Comparison of ENCODE assay signal across 20 cellular contexts in genomic region chr1:65279092-65279448, GRCh38. TPM values are rescaled to one million over a fixed set of nuclear protein-coding genes. Genes with fewer than 3 reads are reported as not detected.
DNase-seq lines count a peak whose midpoint lies in the region; ATAC-seq and TF ChIP-seq lines count a peak whose summit lies in the region.
"Had no signal": no experiment of that assay in that cellular context is flagged by ENCODE, and none has a peak within 500 bp of the region (broad histone marks: within the 10 kb centered on the region; RNA-seq: fewer than 3 reads in every experiment).

No MANE protein-coding gene starts in this region.

- peak overlapping the region; percentile 1 for H3K4me3 Mint-ChIP-seq in mesothelial cell of epicardium
- no peak overlapping the region for H3K4me3 Mint-ChIP-seq in stimulated activated memory B cell treated with anti-CD40 and anti-IgM and Interleukin-4, amounts not matched to agents 10 μg/mL and 1 μg/mL and 100 μg/mL, for 72 hours
- H3K4me3 Mint-ChIP-seq: activated CD8-positive, alpha-beta memory T cell treated with anti-CD3 and anti-CD28 coated beads, Interleukin-2, amount 10 ng/mL, durations not matched to agents 7 days and 5 days; CD4-positive, alpha-beta memory T cell; effector memory CD8-positive, alpha-beta T cell; naive B cell had no signal

- no peak for ATAC-seq in SK-N-SH treated with all-trans-retinoic acid at 6 μM for 48 hours
- ATAC-seq in PC-3, result no peak
- ATAC-seq in stimulated activated memory B cell treated with anti-CD40 and anti-IgM and Interleukin-4, amounts not matched to agents 10 μg/mL and 1 μg/mL and 100 μg/mL, for 72 hours, result no peak
- ATAC-seq: activated CD8-positive, alpha-beta memory T cell treated with anti-CD3 and anti-CD28 coated beads, Interleukin-2, amount 10 ng/mL, durations not matched to agents 7 days and 5 days; effector memory CD8-positive, alpha-beta T cell; lower lobe of right lung; Panc1 had no signal

- H3K36me3 Mint-ChIP-seq in mesothelial cell of epicardium, result peaks cover 6% of the 10 kb centered on the region
- no peaks in the 10 kb centered on the region for H3K36me3 Mint-ChIP-seq in stimulated activated memory B cell treated with anti-CD40 and anti-IgM and Interleukin-4, amounts not matched to agents 10 μg/mL and 1 μg/mL and 100 μg/mL, for 72 hours
- H3K36me3 Mint-ChIP-seq: activated CD8-positive, alpha-beta memory T cell treated with anti-CD3 and anti-CD28 coated beads, Interleukin-2, amount 10 ng/mL, durations not matched to agents 7 days and 5 days; CD4-positive, alpha-beta memory T cell; naive B cell had no signal

- no peak overlapping the region for H3K27ac ChIP-seq in HEK293 (ENCODE audit: extremely low read depth, low read depth, low read length)
- H3K27ac ChIP-seq in left ventricle myocardium inferior (replicated peaks), result peak overlapping the region; percentile 65
- no peak overlapping the region for H3K27ac ChIP-seq in PC-3 (ENCODE audit: low read length)
- H3K27ac ChIP-seq: lower lobe of right lung had no signal

- H3K9me2 ChIP-seq in PC-3 (replicated peaks; ENCODE audit: low read length), result no peaks in the 10 kb centered on the region

- DNase-seq in left ventricle myocardium inferior, result no peak
- no peak for DNase-seq in mesothelial cell of epicardium (ENCODE audit: low spot score in 2 of 2, unreplicated experiment in 2 of 2)
- no peak for DNase-seq in CD1c-positive myeloid dendritic cell (ENCODE audit: extremely low spot score)
- DNase-seq in PC-3, result no peak
- no peak for DNase-seq in cerebellar nuclear complex (lab: John Stamatoyannopoulos, UW)
- DNase-seq: activated CD8-positive, alpha-beta memory T cell treated with anti-CD3 and anti-CD28 coated beads, Interleukin-2, amount 10 ng/mL, durations not matched to agents 7 days and 5 days; CD4-positive, alpha-beta memory T cell; central memory CD4-positive, alpha-beta T cell; effector memory CD8-positive, alpha-beta T cell; GOT3; KBM-7; lower lobe of right lung; naive B cell; NCI-H526 treated with DMSO at 0.1 percent for 48 hours; stimulated activated CD4-positive, alpha-beta T cell treated with anti-CD3 and anti-CD28 coated beads, Interleukin-2, amount 100 ng/mL, for 48 hours had no signal

- no peak overlapping the region for H3K9ac ChIP-seq in PC-3 (ENCODE audit: low read length)

- H3K27me3 Mint-ChIP-seq in mesothelial cell of epicardium (ENCODE audit: low read depth), result no peaks in the 10 kb centered on the region
- H3K27me3 Mint-ChIP-seq in stimulated activated memory B cell treated with anti-CD40 and anti-IgM and Interleukin-4, amounts not matched to agents 10 μg/mL and 1 μg/mL and 100 μg/mL, for 72 hours, result peaks cover 61% of the 10 kb centered on the region

- BruUV-seq in PC-3 (replicated peaks; lab: Mats Ljungman, UMichigan), result no TSS peak

- no peaks in the 10 kb centered on the region for H3K27me3 ChIP-seq in left ventricle myocardium inferior (ENCODE audit: low read depth)
- no peaks in the 10 kb centered on the region for H3K27me3 ChIP-seq in PC-3 (ENCODE audit: low read length)

- intact Hi-C loops in left ventricle myocardium inferior (cut with micrococcal nuclease) (no loop called here), PC-3 (cut with micrococcal nuclease) (no loop called here)

- H3K4me1 ChIP-seq in HEK293 (ENCODE audit: control insufficient read depth, insufficient read depth, low read length) (no peaks in the 10 kb centered on the region), left ventricle myocardium inferior (peaks cover 29% of the 10 kb centered on the region), PC-3 (ENCODE audit: insufficient read depth, low read length) (peaks cover 9% of the 10 kb centered on the region; the same call in 1 of the 2 replicates)
- H3K4me1 ChIP-seq: lower lobe of right lung had no signal

- TF ChIP-seq CTCF in HEK293 (tag by site-specific recombination; IDR thresholded peaks at IDR 0.05) (no peak), left ventricle myocardium inferior (IDR thresholded peaks at IDR 0.05; ENCODE audit: borderline replicate concordance) (no peak), mesothelial cell of epicardium (IDR thresholded peaks at IDR 0.05; ENCODE audit: unreplicated experiment) (no peak), PC-3 (conservative IDR thresholded peaks at IDR 0.05; ENCODE audit: low read depth, low read length) (no peak)

- no peaks in the 10 kb centered on the region for H4K20me1 ChIP-seq in PC-3 (ENCODE audit: low read length)

- H3K27ac Mint-ChIP-seq in mesothelial cell of epicardium, result peak overlapping the region; percentile 19
- no peak overlapping the region for H3K27ac Mint-ChIP-seq in stimulated activated memory B cell treated with anti-CD40 and anti-IgM and Interleukin-4, amounts not matched to agents 10 μg/mL and 1 μg/mL and 100 μg/mL, for 72 hours
- H3K27ac Mint-ChIP-seq: activated CD8-positive, alpha-beta memory T cell treated with anti-CD3 and anti-CD28 coated beads, Interleukin-2, amount 10 ng/mL, durations not matched to agents 7 days and 5 days; activated T-helper 2 cell treated with anti-CD3 and anti-CD28 coated beads, Interferon-gamma antibody, Interleukin-2, Interleukin-4, amounts not matched to agents 10 μg/mL and 5 μg/mL and 100 μg/mL, durations not matched to agents 14 hours and 24 hours and 36 hours; CD4-positive, alpha-beta memory T cell; effector memory CD8-positive, alpha-beta T cell had no signal

- H3K9me3 Mint-ChIP-seq in mesothelial cell of epicardium, result no peaks in the 10 kb centered on the region
- no peaks in the 10 kb centered on the region for H3K9me3 Mint-ChIP-seq in stimulated activated memory B cell treated with anti-CD40 and anti-IgM and Interleukin-4, amounts not matched to agents 10 μg/mL and 1 μg/mL and 100 μg/mL, for 72 hours
- H3K9me3 Mint-ChIP-seq: activated T-helper 2 cell treated with anti-CD3 and anti-CD28 coated beads, Interferon-gamma antibody, Interleukin-2, Interleukin-4, amounts not matched to agents 10 μg/mL and 5 μg/mL and 100 μg/mL, durations not matched to agents 14 hours and 24 hours and 36 hours; CD4-positive, alpha-beta memory T cell; effector memory CD8-positive, alpha-beta T cell; naive B cell had no signal

- H3K36me3 ChIP-seq in HEK293 (ENCODE audit: control insufficient read depth in 2 of 2, insufficient read depth in 1 of 2, low read length in 2 of 2), result no peaks in the 10 kb centered on the region
- no peaks in the 10 kb centered on the region for H3K36me3 ChIP-seq in left ventricle myocardium inferior
- no peaks in the 10 kb centered on the region for H3K36me3 ChIP-seq in PC-3 (ENCODE audit: low read depth, low read length)
- H3K36me3 ChIP-seq: lower lobe of right lung had no signal

- H3K4me2 ChIP-seq in PC-3 (ENCODE audit: low read length), result no peak overlapping the region

- no peak overlapping the region for H2AFZ ChIP-seq in PC-3 (ENCODE audit: low read length)

- POLR2A ChIA-PET in HEK293 (lab: Yijun Ruan, JAX), result interaction anchor here (2.2 kb wide), 1 partner anchor 25 kb away, joined by 6 read pairs; no protein-coding TSS in a partner anchor
- POLR2A ChIA-PET in PC-3 (lab: Charles Lee; ENCODE audit: unreplicated experiment), result interaction anchor here (0.6 kb wide), 1 partner anchor 16 kb away, joined by 4 read pairs; no protein-coding TSS in a partner anchor

- peaks cover 35% of the 10 kb centered on the region for H3K4me1 Mint-ChIP-seq in mesothelial cell of epicardium
- no peaks in the 10 kb centered on the region for H3K4me1 Mint-ChIP-seq in stimulated activated memory B cell treated with anti-CD40 and anti-IgM and Interleukin-4, amounts not matched to agents 10 μg/mL and 1 μg/mL and 100 μg/mL, for 72 hours
- H3K4me1 Mint-ChIP-seq: activated CD8-positive, alpha-beta memory T cell treated with anti-CD3 and anti-CD28 coated beads, Interleukin-2, amount 10 ng/mL, durations not matched to agents 7 days and 5 days; CD4-positive, alpha-beta memory T cell; naive B cell had no signal

- CTCF ChIA-PET in HEK293 (lab: Yijun Ruan, JAX) (interaction anchor here (0.8 kb wide), 1 partner anchor 63 kb away, joined by 3 read pairs; no protein-coding TSS in a partner anchor), PC-3 (lab: Charles Lee) (no interaction called here)

- no peaks in the 10 kb centered on the region for H3F3A ChIP-seq in PC-3 (ENCODE audit: low read length, unreplicated experiment)

- H3K9me3 ChIP-seq in HEK293 (ENCODE audit: control insufficient read depth, insufficient read depth, low read depth, low read length), result no peaks in the 10 kb centered on the region
- no peaks in the 10 kb centered on the region for H3K9me3 ChIP-seq in left ventricle myocardium inferior (replicated peaks)
- H3K9me3 ChIP-seq in PC-3 (ENCODE audit: low read length), result no peaks in the 10 kb centered on the region
- H3K9me3 ChIP-seq: lower lobe of right lung had no signal

- no peaks in the 10 kb centered on the region for H3K79me2 ChIP-seq in PC-3 (ENCODE audit: low read length)

- H3K4me3 ChIP-seq in HEK293 (ENCODE audit: low read depth, low read length) (no peak overlapping the region), left ventricle myocardium inferior (peak overlapping the region; percentile 39), PC-3 (ENCODE audit: low read length) (no peak overlapping the region)
- H3K4me3 ChIP-seq: lower lobe of right lung had no signal

TF ChIP-seq in HEK293, 187 proteins besides CTCF, POLR2A, EP300 and RAD21 (continues in another document):
- TF ChIP-seq ZFP3 (tag by site-specific recombination; IDR thresholded peaks at IDR 0.05; ENCODE audit: low read depth) (no peak), MZF1 (tag by site-specific recombination; IDR thresholded peaks at IDR 0.05; ENCODE audit: borderline replicate concordance) (no peak), ZNF768 (tag by site-specific recombination; IDR thresholded peaks at IDR 0.05) (no peak), ZSCAN30 (tag by site-specific recombination; IDR thresholded peaks at IDR 0.05) (no peak), ZIC2 (tag by site-specific recombination; IDR thresholded peaks at IDR 0.05) (peak; percentile 80), ZNF701 (tag by site-specific recombination; IDR thresholded peaks at IDR 0.05) (no peak), ZNF549 (tag by site-specific recombination; IDR thresholded peaks at IDR 0.05) (no peak), ZNF292 (tag by site-specific recombination; IDR thresholded peaks at IDR 0.05; ENCODE audit: borderline replicate concordance, low read depth) (no peak)

TF ChIP-seq in SK-N-SH treated with all-trans-retinoic acid at 6 μM for 48 hours, 23 proteins besides CTCF, POLR2A, EP300 and RAD21:
- TF ChIP-seq SNAI2 (CRISPR knock-in tag; IDR thresholded peaks at IDR 0.05), result no peak
- TF ChIP-seq ZNF70 (CRISPR knock-in tag; IDR thresholded peaks at IDR 0.05), result peak; percentile 87
- no peak for TF ChIP-seq GLIS3 (CRISPR knock-in tag; IDR thresholded peaks at IDR 0.05)
- TF ChIP-seq OSR1 (CRISPR knock-in tag; IDR thresholded peaks at IDR 0.05), result no peak
- TF ChIP-seq TCF4 (CRISPR knock-in tag; IDR thresholded peaks at IDR 0.05; ENCODE audit: borderline replicate concordance), result peak; percentile 39; the same call in 1 of the 2 replicates
- no peak for TF ChIP-seq PPARA (CRISPR knock-in tag; IDR thresholded peaks at IDR 0.05; ENCODE audit: borderline replicate concordance)

RNA-seq across cellular contexts. Expression of gene DNAJC6, which starts 30.3 kb away (rescaled TPM):
- total RNA-seq in left ventricle myocardium inferior (4.7 TPM), mesothelial cell of epicardium (18.1 to 20.3 TPM (median 19.4 TPM) in 3 replicates), PC-3 (2014; rRNA removed) (3.0 and 7.3 TPM in 2 replicates)
